Comparison of ENCODE assay signal across 10 cellular contexts in the genomic region with DNA sequence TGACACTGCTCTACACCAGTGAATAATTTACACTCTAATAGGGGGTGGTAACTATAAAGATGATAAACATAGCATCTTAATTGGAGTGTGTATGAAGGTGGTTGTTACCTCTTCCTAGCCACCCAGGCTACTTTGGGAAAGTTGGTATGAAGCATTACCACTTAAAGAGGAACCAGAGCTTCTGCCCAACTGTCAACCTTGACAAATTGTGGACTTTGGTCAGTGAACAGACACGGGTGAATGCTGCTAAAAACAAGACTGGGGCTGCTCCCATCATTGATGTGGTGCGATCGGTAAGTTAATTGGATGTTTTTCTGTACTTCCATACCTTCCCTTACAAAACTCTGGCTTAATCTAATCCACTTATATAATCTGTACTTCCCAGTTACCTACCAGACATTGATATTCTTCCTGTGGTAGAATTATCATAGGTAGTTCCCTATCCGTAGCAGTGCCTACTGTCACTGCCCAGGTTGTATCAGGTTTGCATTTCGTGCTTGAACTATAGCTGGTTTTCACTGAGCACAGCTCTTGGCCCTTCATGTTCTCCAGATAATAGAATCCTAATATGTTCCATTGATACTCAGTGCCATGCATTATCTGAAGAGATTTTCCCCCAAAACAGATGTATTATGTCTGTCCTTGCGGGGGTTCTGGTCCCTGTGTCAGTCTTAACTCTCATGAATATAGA. TPM values are rescaled to one million over a fixed set of nuclear protein-coding genes. Genes with fewer than 3 reads are reported as not detected.
DNase-seq lines count a peak whose midpoint lies in the region; ATAC-seq and TF ChIP-seq lines count a peak whose summit lies in the region.
"Had no signal": no experiment of that assay in that cellular context is flagged by ENCODE, and none has a peak within 500 bp of the region (broad histone marks: within the 10 kb centered on the region; RNA-seq: fewer than 3 reads in every experiment).

No MANE protein-coding gene starts in this region.

- no peak for DNase-seq in CD8-positive, alpha-beta T cell
- DNase-seq in MG63 (no peak), choroid plexus epithelial cell (ENCODE audit: low read depth) (no peak), Kasumi-1 (lab: John Stamatoyannopoulos, UW) (no peak), DMS153 treated with DMSO at 0.1 percent for 48 hours (lab: John Stamatoyannopoulos, UW; ENCODE audit: unreplicated experiment) (no peak)
- DNase-seq in naive thymus-derived CD8-positive, alpha-beta T cell = no peak
- DNase-seq: left colon, NCI-H69 had no signal

- no peaks in the 10 kb centered on the region for H3K27me3 ChIP-seq in CD8-positive, alpha-beta T cell (ENCODE audit: insufficient read depth, low read length)
- no peaks in the 10 kb centered on the region for H3K27me3 ChIP-seq in MG63

- intact Hi-C loops in CD8-positive, alpha-beta T cell (cut with DNase I, micrococcal nuclease) = loop anchor here (5.0 to 10.0 kb wide), 15 partner anchors 228 to 2000 kb away; partner anchors contain the start of genes ADM (in 2 of the 2), AMPD3 (in 2 of the 2), TMEM41B (in 2 of the 2) and AKIP1 (in 1 of the 2)

- CTCF ChIA-PET in CD8-positive, alpha-beta T cell (lab: Charles Lee) = no interaction called here

- ATAC-seq in CD8-positive, alpha-beta T cell = no peak
- no peak for ATAC-seq in naive thymus-derived CD8-positive, alpha-beta T cell
- no peak for ATAC-seq in GM18867 (IDR thresholded peaks at IDR 0.05; ENCODE audit: unreplicated experiment)
- ATAC-seq in HG02798 (IDR thresholded peaks at IDR 0.05; ENCODE audit: poor library complexity, unreplicated experiment) = no peak
- ATAC-seq: left colon had no signal

- no peak overlapping the region for H3K4me3 ChIP-seq in CD8-positive, alpha-beta T cell (ENCODE audit: low read depth, low read length)
- H3K4me3 ChIP-seq in MG63 = peak overlapping the region; percentile 97
- peak overlapping the region; percentile 99 for H3K4me3 ChIP-seq in choroid plexus epithelial cell (ENCODE audit: low read depth, low read length)

- peak overlapping the region; percentile 96 for H3K4me3 Mint-ChIP-seq in CD8-positive, alpha-beta T cell
- peak overlapping the region; percentile 43 to 97 (median 95) for H3K4me3 Mint-ChIP-seq in naive thymus-derived CD8-positive, alpha-beta T cell

- H3K27ac Mint-ChIP-seq in CD8-positive, alpha-beta T cell = peak overlapping the region; percentile 98
- H3K27ac Mint-ChIP-seq in naive thymus-derived CD8-positive, alpha-beta T cell = peak overlapping the region in 8 of 10 donors; percentile 19 to 99 (median 98)

- H3K27ac ChIP-seq in CD8-positive, alpha-beta T cell (ENCODE audit: low read depth, low read length) = no peak overlapping the region

- H3K4me1 ChIP-seq in CD8-positive, alpha-beta T cell (ENCODE audit: insufficient read depth, low read length) = peaks cover 40% of the 10 kb centered on the region

- H3K9me3 ChIP-seq in CD8-positive, alpha-beta T cell (ENCODE audit: low read length) = no peaks in the 10 kb centered on the region
- H3K9me3 ChIP-seq in MG63 = no peaks in the 10 kb centered on the region

- peaks cover 65% of the 10 kb centered on the region for H3K4me1 Mint-ChIP-seq in CD8-positive, alpha-beta T cell (ENCODE audit: low read depth)
- peaks cover 39 to 69% (median 64%) of the 10 kb centered on the region in 4 donors for H3K4me1 Mint-ChIP-seq in naive thymus-derived CD8-positive, alpha-beta T cell

- H3K27me3 Mint-ChIP-seq in CD8-positive, alpha-beta T cell (ENCODE audit: low read depth) = no peaks in the 10 kb centered on the region
- no peaks in the 10 kb centered on the region for H3K27me3 Mint-ChIP-seq in naive thymus-derived CD8-positive, alpha-beta T cell

- no peak for TF ChIP-seq CTCF in CD8-positive, alpha-beta T cell (IDR thresholded peaks at IDR 0.05)
- no peak for TF ChIP-seq CTCF in choroid plexus epithelial cell (conservative IDR thresholded peaks at IDR 0.05; ENCODE audit: low read depth, low read length)

- H3K36me3 ChIP-seq in CD8-positive, alpha-beta T cell (ENCODE audit: insufficient read depth, low read length) = peaks cover 27% of the 10 kb centered on the region
- peaks cover 65% of the 10 kb centered on the region for H3K36me3 ChIP-seq in MG63

- POLR2A ChIA-PET in CD8-positive, alpha-beta T cell (lab: Charles Lee) = no interaction called here
- POLR2A ChIA-PET in naive thymus-derived CD8-positive, alpha-beta T cell (lab: Charles Lee) = no interaction called here

- peaks cover 67% of the 10 kb centered on the region for H3K36me3 Mint-ChIP-seq in CD8-positive, alpha-beta T cell
- peaks cover 9 to 44% (median 15%) of the 10 kb centered on the region in 3 donors for H3K36me3 Mint-ChIP-seq in naive thymus-derived CD8-positive, alpha-beta T cell

- no peaks in the 10 kb centered on the region for H3K9me3 Mint-ChIP-seq in CD8-positive, alpha-beta T cell
- H3K9me3 Mint-ChIP-seq in naive thymus-derived CD8-positive, alpha-beta T cell = peaks cover 0 to 9% (median 0%) of the 10 kb centered on the region in 9 donors

RNA-seq across cellular contexts. Expression of gene RPL27A, which starts 2.2 kb away (rescaled TPM):
- total RNA-seq in CD8-positive, alpha-beta T cell = 1,000 to 10,000 TPM; 1,595 to 1,676 TPM
- 1,350 and 4,050 TPM in 2 replicates for total RNA-seq in MG63 (2014; rRNA removed; shearing (Covaris generic); ENCODE audit: low replicate concordance)
- total RNA-seq in naive thymus-derived CD8-positive, alpha-beta T cell = 1,000 to 10,000 TPM; 1,430 to 1,467 TPM
- 1,000 to 10,000 TPM; 4,481 to 4,848 (median 4,520) TPM for polyA plus RNA-seq in naive thymus-derived CD8-positive, alpha-beta T cell

RNA-seq across cellular contexts. Expression of gene TRIM66, which starts 2.3 kb away (rescaled TPM):
- total RNA-seq in CD8-positive, alpha-beta T cell = 1 to 10 TPM; 8.6 to 9.1 TPM
- 0.74 and 1.4 TPM in 2 replicates for total RNA-seq in MG63 (2014; rRNA removed; shearing (Covaris generic); ENCODE audit: low replicate concordance)
- total RNA-seq in naive thymus-derived CD8-positive, alpha-beta T cell = 10 to 100 TPM; 39.4 to 50.8 TPM
- polyA plus RNA-seq in naive thymus-derived CD8-positive, alpha-beta T cell = under 1 TPM; 0.14 to 0.53 (median 0.18) TPM
